In genomic region chr18:79523738-79524180, GRCh38 we compare ENCODE assay signal across 8 cellular contexts.
DNase-seq lines count a peak whose midpoint lies in the region; ATAC-seq and TF ChIP-seq lines count a peak whose summit lies in the region.

No MANE protein-coding gene starts in this region.

- peak; percentile 59 for ATAC-seq in GM21786 (IDR thresholded peaks at IDR 0.05; ENCODE audit: unreplicated experiment)

- CTCF ChIA-PET in GM10248 (lab: Yijun Ruan, JAX): interaction anchor here (1.3 to 1.5 kb wide), 5 partner anchors 12 to 143 kb away, joined by 3 to 9 read pairs (median 6); partner anchors contain the start of gene NFATC1

- POLR2A ChIA-PET in GM10248 (lab: Yijun Ruan, JAX): interaction anchor here (0.7 to 1.0 kb wide), 4 partner anchors 16 to 132 kb away, joined by 3 read pairs; no protein-coding TSS in a partner anchor

- DNase-seq in GM10248 (ENCODE audit: extremely low spot score) (peak; percentile 76), NAMALWA (ENCODE audit: low spot score) (peak; percentile 85), nucleus accumbens (lab: John Stamatoyannopoulos, UW) (no peak), HK-2 (ENCODE audit: unreplicated experiment) (no peak), DMS153 treated with DMSO at 0.1 percent for 48 hours (lab: John Stamatoyannopoulos, UW; ENCODE audit: unreplicated experiment) (no peak)
- peak; percentile 71 for DNase-seq in activated T-helper 9 cell treated with anti-CD3 and anti-CD28 coated beads, Interleukin-2, amount 50 U/mL, for 16 hours (ENCODE audit: low read depth)
- peak; percentile 62 to 72 for DNase-seq in stimulated activated CD4-positive, alpha-beta T cell treated with anti-CD3 and anti-CD28 coated beads, Interleukin-12 subunit alpha, Interleukin-12 subunit beta, amount 100 ng/mL, for 24 hours (ENCODE audit: low read depth in 2 of 2)

- TF ChIP-seq CTCF in GM10248 (IDR thresholded peaks at IDR 0.05; ENCODE audit: control extremely low read depth, extremely low read depth, low read depth, missing control alignments): no peak

Comparison
In these comparisons a context has a peak if more than half of its experiments do, and no peak if none do; other contexts are left out.
1. DNase-seq: peak in GM10248 (single experiment), NAMALWA (single experiment), activated T-helper 9 cell treated with anti-CD3 and anti-CD28 coated beads, Interleukin-2, amount 50 U/mL, for 16 hours (single experiment) and stimulated activated CD4-positive, alpha-beta T cell treated with anti-CD3 and anti-CD28 coated beads, Interleukin-12 subunit alpha, Interleukin-12 subunit beta, amount 100 ng/mL, for 24 hours (2 of 2); none in nucleus accumbens (0 of 56), HK-2 (single experiment) and DMS153 treated with DMSO at 0.1 percent for 48 hours (single experiment).